Comparison of ENCODE assay signal across 8 cellular contexts in genomic region chrX:57156397-57157049, GRCh38. TPM values are rescaled to one million over a fixed set of nuclear protein-coding genes. Genes with fewer than 3 reads are reported as not detected.
DNase-seq lines count a peak whose midpoint lies in the region; ATAC-seq and TF ChIP-seq lines count a peak whose summit lies in the region.

No MANE protein-coding gene starts in this region.

- peak; percentile 48 for ATAC-seq in aorta (ENCODE audit: low FRiP score)

- no peak for TF ChIP-seq POLR2A in Peyer's patch (IDR thresholded peaks at IDR 0.05)

- in situ Hi-C loops in GM13977 (cut with MboI; ENCODE audit: low pct_unique_long_range_greater_than_20kb, low sequenced_read_pairs, unreplicated experiment), result no loop called here

- 59 to 74% methylated on average over 5 of the region's 5 CpGs for WGBS in aorta, 2 donors

- H3K27me3 ChIP-seq in Peyer's patch (no peaks in the 10 kb centered on the region), aorta (ENCODE audit: control insufficient read depth in 1 of 2, insufficient read depth in 2 of 2, low read length in 1 of 2) (no peaks in the 10 kb centered on the region)

- H3K27ac ChIP-seq in 22Rv1 (no peak overlapping the region), Peyer's patch (no peak overlapping the region), aorta (ENCODE audit: low read depth in 1 of 2, low read length in 2 of 2) (no peak overlapping the region)

- H3K4me3 ChIP-seq in Peyer's patch (no peak overlapping the region), aorta (ENCODE audit: low read length in 2 of 2) (no peak overlapping the region)

- TF ChIP-seq CTCF in 22Rv1 (IDR thresholded peaks at IDR 0.05) (peak; percentile 49), GM13977 (IDR thresholded peaks at IDR 0.05; ENCODE audit: extremely low read depth, insufficient read depth, missing control alignments) (peak; percentile 48), Peyer's patch (IDR thresholded peaks at IDR 0.05) (peak in 3 of 6 experiments; percentile 37 to 50 (median 38))

- DNase-seq in GM13977 (ENCODE audit: low spot score) (no peak), Peyer's patch (peak in 2 of 3 donors; percentile 50 to 51), glomerular visceral epithelial cell (ENCODE audit: extremely low spot score) (peak; percentile 17), aorta (no peak), H4 (ENCODE audit: low spot score) (no peak)
- no peak for DNase-seq in activated T-cell treated with anti-CD3 and anti-CD28 coated beads, Interleukin-2, amount 50 U/mL, for 1 hour
- DNase-seq in activated CD4-positive, alpha-beta T cell treated with anti-CD3 and anti-CD28 coated beads for 4 hours, result no peak

- peaks cover 0 to 8% (median 0%) of the 10 kb centered on the region in 4 donors for H3K9me3 ChIP-seq in Peyer's patch
- no peaks in the 10 kb centered on the region for H3K9me3 ChIP-seq in aorta (ENCODE audit: control insufficient read depth, low read length)

- H3K4me1 ChIP-seq in Peyer's patch, result no peaks in the 10 kb centered on the region
- no peaks in the 10 kb centered on the region for H3K4me1 ChIP-seq in aorta (ENCODE audit: control insufficient read depth in 1 of 2, insufficient read depth in 2 of 2, low read length in 2 of 2)

- intact Hi-C loops in aorta (cut with DNase I), result no loop called here

- H3K36me3 ChIP-seq in Peyer's patch (no peaks in the 10 kb centered on the region), aorta (ENCODE audit: control insufficient read depth in 1 of 2, insufficient read depth in 2 of 2, low read length in 1 of 2) (no peaks in the 10 kb centered on the region)

RNA-seq across cellular contexts. Expression of gene SPIN2A, which starts 19.3 kb away (rescaled TPM):
- total RNA-seq in Peyer's patch, result 1 to 10 TPM in 1 of 4 donors, under 1 TPM in 3; 0.53 to 4.1 (median 0.78) TPM
- total RNA-seq in aorta, result 1 to 10 TPM; 1.5 to 2.4 TPM
- polyA plus RNA-seq in aorta, result 1 to 10 TPM in 1 of 2 donors, not detected in 1; 1.2 TPM
- 0.04 TPM in 1 of 2 replicates, not detected in the other for total RNA-seq in H4 (2014; rRNA removed; shearing (Covaris generic))

RNA-seq across cellular contexts. Expression of gene SPIN2B, which starts 35.2 kb away (rescaled TPM):
- total RNA-seq in Peyer's patch (10 to 100 TPM in 2 of 4 donors, 1 to 10 TPM in 1, not detected in 1; 7.2 to 11.5 (median 10.1) TPM), aorta (10 to 100 TPM; 11.0 to 12.2 TPM)
- polyA plus RNA-seq in aorta, result 10 to 100 TPM in 1 of 2 donors, 1 to 10 TPM in 1; 6.6 to 16.2 TPM
- 7.1 and 12.5 TPM in 2 replicates for total RNA-seq in H4 (2014; rRNA removed; shearing (Covaris generic))

Comparison
In these comparisons a context has a peak if more than half of its experiments do, and no peak if none do; other contexts are left out.
1. DNase-seq: peak in Peyer's patch (2 of 3) and glomerular visceral epithelial cell (single experiment); none in GM13977 (single experiment), aorta (0 of 2), H4 (single experiment), activated T-cell treated with anti-CD3 and anti-CD28 coated beads, Interleukin-2, amount 50 U/mL, for 1 hour (single experiment) and activated CD4-positive, alpha-beta T cell treated with anti-CD3 and anti-CD28 coated beads for 4 hours (0 of 2).